In genomic region chr6:170552765-170553685, GRCh38 we compare ENCODE assay signal across 8 cellular contexts. TPM values are rescaled to one million over a fixed set of nuclear protein-coding genes. Genes with fewer than 3 reads are reported as not detected.
DNase-seq lines count a peak whose midpoint lies in the region; ATAC-seq and TF ChIP-seq lines count a peak whose summit lies in the region.

Gene PSMB1 (minus strand): TSS chr6:170553307. CDS start chr6:170553242, 65 bp downstream.

- no peaks in the 10 kb centered on the region for H3K27me3 ChIP-seq in BLaER1 treated with 17β-estradiol and CSF1 and Interleukin-3, amounts not matched to agents 10 nM and 100 nM
- no peaks in the 10 kb centered on the region for H3K27me3 ChIP-seq in left lung

- no peaks in the 10 kb centered on the region for H3K9me3 ChIP-seq in BLaER1 treated with 17β-estradiol and CSF1 and Interleukin-3, amounts not matched to agents 10 nM and 100 nM (replicated peaks in 1 of 11)
- no peaks in the 10 kb centered on the region for H3K9me3 ChIP-seq in left lung

- TF ChIP-seq CTCF in left lung (IDR thresholded peaks at IDR 0.05) = no peak

- peak within 1 kb of the TSS; percentile 77 to 97 (median 91) for H3K4me3 ChIP-seq in BLaER1 treated with 17β-estradiol and CSF1 and Interleukin-3, amounts not matched to agents 10 nM and 100 nM
- H3K4me3 ChIP-seq in left lung = peak within 1 kb of the TSS; percentile 77 to 84

- H3K36me3 ChIP-seq in BLaER1 treated with 17β-estradiol and CSF1 and Interleukin-3, amounts not matched to agents 10 nM and 100 nM = peaks cover 34 to 52% (median 45%) of the 10 kb centered on the region in 11 experiments
- peaks cover 0 to 33% of the 10 kb centered on the region in 2 donors for H3K36me3 ChIP-seq in left lung

- DNase-seq in NCI-H748 treated with DMSO at 0.1 percent for 48 hours (lab: John Stamatoyannopoulos, UW) = peak; percentile 83
- DNase-seq in activated CD4-positive, alpha-beta T cell treated with anti-CD3 and anti-CD28 coated beads, Interleukin-2, amount 50 U/mL, for 24 hours (ENCODE audit: low read depth in 1 of 2, low spot score in 1 of 2) = peak; percentile 64 to 85
- DNase-seq in dermis microvascular lymphatic vessel endothelial cell (ENCODE audit: low read depth in 2 of 2) = peak; percentile 94 to 97
- DNase-seq in left lung = peak; percentile 96 to 97
- peak; percentile 68 to 77 for DNase-seq in stimulated activated CD4-positive, alpha-beta T cell treated with anti-CD3 and anti-CD28 coated beads, Interleukin-2, amount 100 ng/mL, for 48 hours

- H3K27ac ChIP-seq in BLaER1 treated with 17β-estradiol and CSF1 and Interleukin-3, amounts not matched to agents 10 nM and 100 nM = peak within 1 kb of the TSS; percentile 80 to 97 (median 92)
- peak within 1 kb of the TSS; percentile 92 to 97 for H3K27ac ChIP-seq in left lung

- peaks cover 33 to 50% (median 39%) of the 10 kb centered on the region in 10 experiments for H3K4me1 ChIP-seq in BLaER1 treated with 17β-estradiol and CSF1 and Interleukin-3, amounts not matched to agents 10 nM and 100 nM
- H3K4me1 ChIP-seq in left lung = peaks cover 31 to 58% of the 10 kb centered on the region in 2 donors

- intact Hi-C loops in left lung (cut with DNase I) = no loop called here

- H3K9ac ChIP-seq in BLaER1 treated with 17β-estradiol and CSF1 and Interleukin-3, amounts not matched to agents 10 nM and 100 nM = peak within 1 kb of the TSS; percentile 87 to 97 (median 94)

- peak; percentile 52 for ATAC-seq in GM19351 (IDR thresholded peaks at IDR 0.05; ENCODE audit: unreplicated experiment)
- peak; percentile 37 for ATAC-seq in HG03520 (IDR thresholded peaks at IDR 0.05; ENCODE audit: unreplicated experiment)
- peak; percentile 90 for ATAC-seq in left lung

- H3K4me2 ChIP-seq in BLaER1 treated with 17β-estradiol and CSF1 and Interleukin-3, amounts not matched to agents 10 nM and 100 nM = peak within 1 kb of the TSS; percentile 82 to 99 (median 93)

- H4K20me1 ChIP-seq in BLaER1 treated with 17β-estradiol and CSF1 and Interleukin-3, amounts not matched to agents 10 nM and 100 nM = peaks cover 40 to 79% (median 57%) of the 10 kb centered on the region in 11 experiments

RNA-seq across cellular contexts. Expression of gene PSMB1, which starts in this region (rescaled TPM):
- total RNA-seq in dermis microvascular lymphatic vessel endothelial cell (312 and 347 TPM in 2 replicates), left lung (100 to 1,000 TPM; 111 to 173 TPM)

Comparison
In these comparisons a context has a peak if more than half of its experiments do, and no peak if none do; other contexts are left out.
1. Peak in every context shown above with its lines: DNase-seq, ATAC-seq, H3K4me3 ChIP-seq and H3K27ac ChIP-seq.
2. ATAC-seq: peak in every context shown above with its lines; median percentile 90 in left lung; 52 in GM19351; 37 in HG03520.